2 cellular contexts compared by ENCODE assay signal in the genomic region with DNA sequence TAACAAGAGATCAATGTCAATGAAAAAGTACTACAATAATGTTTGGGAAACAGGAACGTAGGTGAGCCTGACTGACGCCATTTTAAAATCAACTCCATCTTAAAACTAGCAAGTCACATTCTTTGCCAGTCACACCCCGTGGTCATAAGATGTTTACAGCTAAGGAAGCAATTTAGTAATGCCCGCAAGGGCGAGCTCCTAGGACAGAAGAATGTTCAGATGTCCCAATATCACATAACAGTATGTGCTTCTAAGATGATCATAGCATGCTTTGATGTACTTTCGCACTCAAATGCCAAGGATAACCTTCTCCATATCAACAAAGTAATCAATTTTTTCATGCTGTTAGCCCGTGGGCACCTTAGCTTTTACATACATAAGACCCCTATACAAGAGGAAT.
TF ChIP-seq lines count a peak whose summit lies in the region.

No MANE protein-coding gene starts in this region.

TF ChIP-seq in IMR-90, 13 proteins besides CTCF, POLR2A, EP300 and RAD21:
- TF ChIP-seq, protein P1, sequence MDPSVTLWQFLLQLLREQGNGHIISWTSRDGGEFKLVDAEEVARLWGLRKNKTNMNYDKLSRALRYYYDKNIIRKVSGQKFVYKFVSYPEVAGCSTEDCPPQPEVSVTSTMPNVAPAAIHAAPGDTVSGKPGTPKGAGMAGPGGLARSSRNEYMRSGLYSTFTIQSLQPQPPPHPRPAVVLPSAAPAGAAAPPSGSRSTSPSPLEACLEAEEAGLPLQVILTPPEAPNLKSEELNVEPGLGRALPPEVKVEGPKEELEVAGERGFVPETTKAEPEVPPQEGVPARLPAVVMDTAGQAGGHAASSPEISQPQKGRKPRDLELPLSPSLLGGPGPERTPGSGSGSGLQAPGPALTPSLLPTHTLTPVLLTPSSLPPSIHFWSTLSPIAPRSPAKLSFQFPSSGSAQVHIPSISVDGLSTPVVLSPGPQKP (IDR thresholded peaks at IDR 0.05; ENCODE audit: borderline replicate concordance, low read depth, low read length), result no peak
- TF ChIP-seq NFE2L2 (IDR thresholded peaks at IDR 0.05; ENCODE audit: low read depth, low read length) (no peak), BHLHE40 (IDR thresholded peaks at IDR 0.05; ENCODE audit: low read depth, low read length) (no peak)
- TF ChIP-seq, protein P2, sequence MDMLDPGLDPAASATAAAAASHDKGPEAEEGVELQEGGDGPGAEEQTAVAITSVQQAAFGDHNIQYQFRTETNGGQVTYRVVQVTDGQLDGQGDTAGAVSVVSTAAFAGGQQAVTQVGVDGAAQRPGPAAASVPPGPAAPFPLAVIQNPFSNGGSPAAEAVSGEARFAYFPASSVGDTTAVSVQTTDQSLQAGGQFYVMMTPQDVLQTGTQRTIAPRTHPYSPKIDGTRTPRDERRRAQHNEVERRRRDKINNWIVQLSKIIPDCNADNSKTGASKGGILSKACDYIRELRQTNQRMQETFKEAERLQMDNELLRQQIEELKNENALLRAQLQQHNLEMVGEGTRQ (IDR thresholded peaks at IDR 0.05; ENCODE audit: low read depth, low read length), result no peak
TF ChIP-seq in IMR-90: peak in this region for 0.

TF ChIP-seq in H1, 55 proteins besides CTCF, POLR2A, EP300 and RAD21:
- TF ChIP-seq, protein P3, sequence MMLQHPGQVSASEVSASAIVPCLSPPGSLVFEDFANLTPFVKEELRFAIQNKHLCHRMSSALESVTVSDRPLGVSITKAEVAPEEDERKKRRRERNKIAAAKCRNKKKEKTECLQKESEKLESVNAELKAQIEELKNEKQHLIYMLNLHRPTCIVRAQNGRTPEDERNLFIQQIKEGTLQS (IDR thresholded peaks at IDR 0.05; ENCODE audit: insufficient read depth, low read depth, low read length), result no peak
- TF ChIP-seq SAP30 (IDR thresholded peaks at IDR 0.05; ENCODE audit: insufficient read depth, insufficient replicate concordance, low read length) (no peak), PHF8 (conservative IDR thresholded peaks at IDR 0.05; ENCODE audit: low read depth, low read length) (no peak), CBX5 (IDR thresholded peaks at IDR 0.05; ENCODE audit: low read depth, low read length) (no peak), NRF1 (IDR thresholded peaks at IDR 0.05; ENCODE audit: low read depth, low read length) (no peak), CTBP2 (IDR thresholded peaks at IDR 0.05; ENCODE audit: borderline replicate concordance, insufficient read depth, insufficient read length, low read length) (no peak), SP4 (IDR thresholded peaks at IDR 0.05; ENCODE audit: low read length) (no peak), MAFK (IDR thresholded peaks at IDR 0.05; ENCODE audit: low read depth, low read length) (no peak), ASH2L (IDR thresholded peaks at IDR 0.05; ENCODE audit: low read length) (no peak), CREB1 (IDR thresholded peaks at IDR 0.05) (no peak), BCL11A (IDR thresholded peaks at IDR 0.05; ENCODE audit: low read depth in 2 of 2, low read length in 2 of 2) (no peak), TCF12 (IDR thresholded peaks at IDR 0.05; ENCODE audit: low read depth, low read length) (no peak), HDAC6 (IDR thresholded peaks at IDR 0.05; ENCODE audit: low read depth, low read length) (no peak), POU5F1 (IDR thresholded peaks at IDR 0.05; ENCODE audit: low read depth, low read length) (no peak), EZH2 (IDR thresholded peaks at IDR 0.05; ENCODE audit: low read depth, low read length, severe bottlenecking) (no peak)
- TF ChIP-seq, protein P4, sequence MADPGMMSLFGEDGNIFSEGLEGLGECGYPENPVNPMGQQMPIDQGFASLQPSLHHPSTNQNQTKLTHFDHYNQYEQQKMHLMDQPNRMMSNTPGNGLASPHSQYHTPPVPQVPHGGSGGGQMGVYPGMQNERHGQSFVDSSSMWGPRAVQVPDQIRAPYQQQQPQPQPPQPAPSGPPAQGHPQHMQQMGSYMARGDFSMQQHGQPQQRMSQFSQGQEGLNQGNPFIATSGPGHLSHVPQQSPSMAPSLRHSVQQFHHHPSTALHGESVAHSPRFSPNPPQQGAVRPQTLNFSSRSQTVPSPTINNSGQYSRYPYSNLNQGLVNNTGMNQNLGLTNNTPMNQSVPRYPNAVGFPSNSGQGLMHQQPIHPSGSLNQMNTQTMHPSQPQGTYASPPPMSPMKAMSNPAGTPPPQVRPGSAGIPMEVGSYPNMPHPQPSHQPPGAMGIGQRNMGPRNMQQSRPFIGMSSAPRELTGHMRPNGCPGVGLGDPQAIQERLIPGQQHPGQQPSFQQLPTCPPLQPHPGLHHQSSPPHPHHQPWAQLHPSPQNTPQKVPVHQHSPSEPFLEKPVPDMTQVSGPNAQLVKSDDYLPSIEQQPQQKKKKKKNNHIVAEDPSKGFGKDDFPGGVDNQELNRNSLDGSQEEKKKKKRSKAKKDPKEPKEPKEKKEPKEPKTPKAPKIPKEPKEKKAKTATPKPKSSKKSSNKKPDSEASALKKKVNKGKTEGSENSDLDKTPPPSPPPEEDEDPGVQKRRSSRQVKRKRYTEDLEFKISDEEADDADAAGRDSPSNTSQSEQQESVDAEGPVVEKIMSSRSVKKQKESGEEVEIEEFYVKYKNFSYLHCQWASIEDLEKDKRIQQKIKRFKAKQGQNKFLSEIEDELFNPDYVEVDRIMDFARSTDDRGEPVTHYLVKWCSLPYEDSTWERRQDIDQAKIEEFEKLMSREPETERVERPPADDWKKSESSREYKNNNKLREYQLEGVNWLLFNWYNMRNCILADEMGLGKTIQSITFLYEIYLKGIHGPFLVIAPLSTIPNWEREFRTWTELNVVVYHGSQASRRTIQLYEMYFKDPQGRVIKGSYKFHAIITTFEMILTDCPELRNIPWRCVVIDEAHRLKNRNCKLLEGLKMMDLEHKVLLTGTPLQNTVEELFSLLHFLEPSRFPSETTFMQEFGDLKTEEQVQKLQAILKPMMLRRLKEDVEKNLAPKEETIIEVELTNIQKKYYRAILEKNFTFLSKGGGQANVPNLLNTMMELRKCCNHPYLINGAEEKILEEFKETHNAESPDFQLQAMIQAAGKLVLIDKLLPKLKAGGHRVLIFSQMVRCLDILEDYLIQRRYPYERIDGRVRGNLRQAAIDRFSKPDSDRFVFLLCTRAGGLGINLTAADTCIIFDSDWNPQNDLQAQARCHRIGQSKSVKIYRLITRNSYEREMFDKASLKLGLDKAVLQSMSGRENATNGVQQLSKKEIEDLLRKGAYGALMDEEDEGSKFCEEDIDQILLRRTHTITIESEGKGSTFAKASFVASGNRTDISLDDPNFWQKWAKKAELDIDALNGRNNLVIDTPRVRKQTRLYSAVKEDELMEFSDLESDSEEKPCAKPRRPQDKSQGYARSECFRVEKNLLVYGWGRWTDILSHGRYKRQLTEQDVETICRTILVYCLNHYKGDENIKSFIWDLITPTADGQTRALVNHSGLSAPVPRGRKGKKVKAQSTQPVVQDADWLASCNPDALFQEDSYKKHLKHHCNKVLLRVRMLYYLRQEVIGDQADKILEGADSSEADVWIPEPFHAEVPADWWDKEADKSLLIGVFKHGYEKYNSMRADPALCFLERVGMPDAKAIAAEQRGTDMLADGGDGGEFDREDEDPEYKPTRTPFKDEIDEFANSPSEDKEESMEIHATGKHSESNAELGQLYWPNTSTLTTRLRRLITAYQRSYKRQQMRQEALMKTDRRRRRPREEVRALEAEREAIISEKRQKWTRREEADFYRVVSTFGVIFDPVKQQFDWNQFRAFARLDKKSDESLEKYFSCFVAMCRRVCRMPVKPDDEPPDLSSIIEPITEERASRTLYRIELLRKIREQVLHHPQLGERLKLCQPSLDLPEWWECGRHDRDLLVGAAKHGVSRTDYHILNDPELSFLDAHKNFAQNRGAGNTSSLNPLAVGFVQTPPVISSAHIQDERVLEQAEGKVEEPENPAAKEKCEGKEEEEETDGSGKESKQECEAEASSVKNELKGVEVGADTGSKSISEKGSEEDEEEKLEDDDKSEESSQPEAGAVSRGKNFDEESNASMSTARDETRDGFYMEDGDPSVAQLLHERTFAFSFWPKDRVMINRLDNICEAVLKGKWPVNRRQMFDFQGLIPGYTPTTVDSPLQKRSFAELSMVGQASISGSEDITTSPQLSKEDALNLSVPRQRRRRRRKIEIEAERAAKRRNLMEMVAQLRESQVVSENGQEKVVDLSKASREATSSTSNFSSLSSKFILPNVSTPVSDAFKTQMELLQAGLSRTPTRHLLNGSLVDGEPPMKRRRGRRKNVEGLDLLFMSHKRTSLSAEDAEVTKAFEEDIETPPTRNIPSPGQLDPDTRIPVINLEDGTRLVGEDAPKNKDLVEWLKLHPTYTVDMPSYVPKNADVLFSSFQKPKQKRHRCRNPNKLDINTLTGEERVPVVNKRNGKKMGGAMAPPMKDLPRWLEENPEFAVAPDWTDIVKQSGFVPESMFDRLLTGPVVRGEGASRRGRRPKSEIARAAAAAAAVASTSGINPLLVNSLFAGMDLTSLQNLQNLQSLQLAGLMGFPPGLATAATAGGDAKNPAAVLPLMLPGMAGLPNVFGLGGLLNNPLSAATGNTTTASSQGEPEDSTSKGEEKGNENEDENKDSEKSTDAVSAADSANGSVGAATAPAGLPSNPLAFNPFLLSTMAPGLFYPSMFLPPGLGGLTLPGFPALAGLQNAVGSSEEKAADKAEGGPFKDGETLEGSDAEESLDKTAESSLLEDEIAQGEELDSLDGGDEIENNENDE (IDR thresholded peaks at IDR 0.05; ENCODE audit: insufficient replicate concordance, low read length), result no peak
